In genomic region chr15:41892621-41893421, GRCh38 we compare ENCODE assay signal across 9 cellular contexts. TPM values are rescaled to one million over a fixed set of nuclear protein-coding genes. Genes with fewer than 3 reads are reported as not detected.
DNase-seq lines count a peak whose midpoint lies in the region; ATAC-seq lines count a peak whose summit lies in the region.
"Had no signal": no experiment of that assay in that cellular context is flagged by ENCODE, and none has a peak within 500 bp of the region (broad histone marks: within the 10 kb centered on the region; RNA-seq: fewer than 3 reads in every experiment).

No MANE protein-coding gene starts in this region.

- H3K9me3 Mint-ChIP-seq in CD4-positive, CD25-positive, alpha-beta regulatory T cell, result no peaks in the 10 kb centered on the region
- no peaks in the 10 kb centered on the region for H3K9me3 Mint-ChIP-seq in activated naive CD8-positive, alpha-beta T cell treated with anti-CD3 and anti-CD28 coated beads for 36 hours
- no peaks in the 10 kb centered on the region for H3K9me3 Mint-ChIP-seq in memory B cell

- no peak for ATAC-seq in CD4-positive, CD25-positive, alpha-beta regulatory T cell (ENCODE audit: low read depth in 2 of 2)
- peak; percentile 18 for ATAC-seq in memory B cell (ENCODE audit: low read depth)
- ATAC-seq in HG02642 (IDR thresholded peaks at IDR 0.05; ENCODE audit: poor library complexity, unreplicated experiment), result no peak
- no peak for ATAC-seq in HG03457 (IDR thresholded peaks at IDR 0.05; ENCODE audit: unreplicated experiment)

- peak overlapping the region; percentile 65 for H3K27ac ChIP-seq in CD4-positive, CD25-positive, alpha-beta regulatory T cell (ENCODE audit: insufficient read depth, low read length, poor library complexity, severe bottlenecking)
- H3K27ac ChIP-seq: PC-9 had no signal

- peaks cover 39% of the 10 kb centered on the region for H3K4me1 ChIP-seq in CD4-positive, CD25-positive, alpha-beta regulatory T cell (ENCODE audit: control insufficient read depth, insufficient read depth, low read length, poor library complexity, severe bottlenecking)

- no peaks in the 10 kb centered on the region for H3K9me3 ChIP-seq in CD4-positive, CD25-positive, alpha-beta regulatory T cell (ENCODE audit: control insufficient read depth in 2 of 2, low read length in 2 of 2)

- H3K36me3 Mint-ChIP-seq in CD4-positive, CD25-positive, alpha-beta regulatory T cell, result no peaks in the 10 kb centered on the region
- no peaks in the 10 kb centered on the region for H3K36me3 Mint-ChIP-seq in activated naive CD8-positive, alpha-beta T cell treated with anti-CD3 and anti-CD28 coated beads for 36 hours
- no peaks in the 10 kb centered on the region for H3K36me3 Mint-ChIP-seq in memory B cell

- no peaks in the 10 kb centered on the region for H3K36me3 ChIP-seq in CD4-positive, CD25-positive, alpha-beta regulatory T cell (ENCODE audit: control insufficient read depth, insufficient read depth, low read length)

- peak overlapping the region; percentile 32 to 81 (median 56) for H3K4me3 Mint-ChIP-seq in CD4-positive, CD25-positive, alpha-beta regulatory T cell
- H3K4me3 Mint-ChIP-seq in activated naive CD8-positive, alpha-beta T cell treated with anti-CD3 and anti-CD28 coated beads for 36 hours, result peak overlapping the region; percentile 56
- peak overlapping the region; percentile 75 for H3K4me3 Mint-ChIP-seq in memory B cell

- peaks cover 0 to 67% (median 26%) of the 10 kb centered on the region in 4 donors for H3K4me1 Mint-ChIP-seq in CD4-positive, CD25-positive, alpha-beta regulatory T cell
- H3K4me1 Mint-ChIP-seq in activated naive CD8-positive, alpha-beta T cell treated with anti-CD3 and anti-CD28 coated beads for 36 hours, result peaks cover 18% of the 10 kb centered on the region
- H3K4me1 Mint-ChIP-seq in memory B cell, result peaks cover 34% of the 10 kb centered on the region

- H3K27ac Mint-ChIP-seq in CD4-positive, CD25-positive, alpha-beta regulatory T cell, result peak overlapping the region; percentile 91 to 98 (median 94)
- H3K27ac Mint-ChIP-seq in activated naive CD8-positive, alpha-beta T cell treated with anti-CD3 and anti-CD28 coated beads for 36 hours, result peak overlapping the region; percentile 68
- H3K27ac Mint-ChIP-seq in memory B cell, result peak overlapping the region; percentile 87

- no peak overlapping the region for H3K4me3 ChIP-seq in CD4-positive, CD25-positive, alpha-beta regulatory T cell (ENCODE audit: low read depth, low read length)
- H3K4me3 ChIP-seq: PC-9 had no signal

- no peaks in the 10 kb centered on the region for H3K27me3 ChIP-seq in CD4-positive, CD25-positive, alpha-beta regulatory T cell (ENCODE audit: control insufficient read depth, insufficient read depth, low read length)

- H3K27me3 Mint-ChIP-seq in CD4-positive, CD25-positive, alpha-beta regulatory T cell, result no peaks in the 10 kb centered on the region
- H3K27me3 Mint-ChIP-seq in activated naive CD8-positive, alpha-beta T cell treated with anti-CD3 and anti-CD28 coated beads for 36 hours, result no peaks in the 10 kb centered on the region
- no peaks in the 10 kb centered on the region for H3K27me3 Mint-ChIP-seq in memory B cell

- peak in 2 of 3 donors; percentile 33 to 54 for DNase-seq in CD4-positive, CD25-positive, alpha-beta regulatory T cell
- peak; percentile 22 for DNase-seq in NCI-H1694 treated with DMSO at 0.1 percent for 48 hours (lab: John Stamatoyannopoulos, UW)
- DNase-seq in activated naive CD8-positive, alpha-beta T cell treated with anti-CD3 and anti-CD28 coated beads for 36 hours, result peak; percentile 21
- DNase-seq in memory B cell (ENCODE audit: low spot score in 2 of 2), result no peak
- no peak for DNase-seq in NCI-H1930 (lab: John Stamatoyannopoulos, UW)
- no peak for DNase-seq in NCI-H526 treated with DMSO at 0.1 percent for 48 hours (lab: John Stamatoyannopoulos, UW)
- DNase-seq: PC-9 had no signal

RNA-seq across cellular contexts. Expression of gene SPTBN5, which starts 1.0 kb away (rescaled TPM):
- total RNA-seq in CD4-positive, CD25-positive, alpha-beta regulatory T cell, result 2.7 TPM
- polyA plus RNA-seq in CD4-positive, CD25-positive, alpha-beta regulatory T cell, result under 1 TPM in 1 of 4 donors, not detected in 3; 0.26 TPM
- under 1 TPM; 0.19 to 0.30 TPM for total RNA-seq in activated naive CD8-positive, alpha-beta T cell treated with anti-CD3 and anti-CD28 coated beads for 36 hours

RNA-seq across cellular contexts. Expression of gene PLA2G4B, which starts 54.2 kb away (rescaled TPM):
- 30.1 TPM for total RNA-seq in CD4-positive, CD25-positive, alpha-beta regulatory T cell
- polyA plus RNA-seq in CD4-positive, CD25-positive, alpha-beta regulatory T cell, result 1 to 10 TPM in 2 of 4 donors, under 1 TPM in 2; 0.42 to 3.4 (median 1.4) TPM
- total RNA-seq in activated naive CD8-positive, alpha-beta T cell treated with anti-CD3 and anti-CD28 coated beads for 36 hours, result 1 to 10 TPM; 2.1 to 2.2 TPM

Comparison
In these comparisons a context has a peak if more than half of its experiments do, and no peak if none do; other contexts are left out.
1. DNase-seq: peak in CD4-positive, CD25-positive, alpha-beta regulatory T cell (2 of 3), NCI-H1694 treated with DMSO at 0.1 percent for 48 hours (single experiment) and activated naive CD8-positive, alpha-beta T cell treated with anti-CD3 and anti-CD28 coated beads for 36 hours (single experiment); none in memory B cell (0 of 2), NCI-H1930 (0 of 2) and NCI-H526 treated with DMSO at 0.1 percent for 48 hours (single experiment).
2. Peak in every context shown above with its lines, with median percentiles within 50 percentile points of each other: H3K27ac Mint-ChIP-seq and H3K4me3 Mint-ChIP-seq.